In the genomic region with DNA sequence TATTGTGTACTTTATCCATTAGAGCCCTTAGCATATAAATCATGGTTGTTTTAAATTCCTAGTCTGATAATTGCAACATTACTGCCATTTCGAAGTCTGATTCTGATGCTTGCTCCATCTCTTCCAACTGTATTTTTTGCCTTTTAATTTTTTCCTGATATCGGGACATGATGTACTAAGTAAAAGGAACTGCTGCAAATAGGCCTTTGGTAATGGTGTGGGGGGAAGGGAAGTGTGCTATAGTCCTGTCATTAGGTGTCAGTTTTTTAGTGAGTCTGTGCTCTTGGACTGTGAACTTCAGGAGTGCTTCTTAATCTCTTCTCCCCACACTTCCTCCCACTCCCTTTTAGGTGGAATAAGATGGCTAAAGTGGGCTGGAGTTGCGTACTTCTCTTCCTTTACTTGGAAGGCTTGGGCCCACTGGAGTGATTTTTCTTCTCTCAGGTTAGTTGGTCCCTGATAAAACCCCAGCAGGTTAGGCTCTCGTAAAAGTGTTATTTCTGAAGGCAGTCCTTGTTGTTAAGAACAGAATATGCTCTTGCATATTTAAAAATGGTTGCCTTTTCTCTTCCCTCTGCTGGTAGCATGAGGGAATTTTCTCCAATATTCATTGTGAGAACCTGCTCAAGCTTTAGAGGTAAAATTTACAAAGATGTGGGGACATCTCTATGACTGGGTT, we compare ENCODE assay signal across 9 cellular contexts. TPM values are rescaled to one million over a fixed set of nuclear protein-coding genes. Genes with fewer than 3 reads are reported as not detected.
DNase-seq lines count a peak whose midpoint lies in the region; ATAC-seq and TF ChIP-seq lines count a peak whose summit lies in the region.
"Had no signal": no experiment of that assay in that cellular context is flagged by ENCODE, and none has a peak within 500 bp of the region (broad histone marks: within the 10 kb centered on the region; RNA-seq: fewer than 3 reads in every experiment).

No MANE protein-coding gene starts in this region.

- H3K36me3 ChIP-seq in uterus = no peaks in the 10 kb centered on the region

- no peaks in the 10 kb centered on the region for H3K4me1 ChIP-seq in uterus

- peak overlapping the region; percentile 7 for H3K27ac Mint-ChIP-seq in stimulated activated memory B cell treated with anti-CD40 and anti-IgM and Interleukin-4, amounts not matched to agents 10 μg/mL and 1 μg/mL and 100 μg/mL, for 72 hours

- H3K9me3 Mint-ChIP-seq in stimulated activated memory B cell treated with anti-CD40 and anti-IgM and Interleukin-4, amounts not matched to agents 10 μg/mL and 1 μg/mL and 100 μg/mL, for 72 hours = no peaks in the 10 kb centered on the region

- TF ChIP-seq CTCF in fibroblast of the aortic adventitia (IDR thresholded peaks at IDR 0.05; ENCODE audit: insufficient read depth, low read length) = peak; percentile 61
- TF ChIP-seq CTCF in uterus (IDR thresholded peaks at IDR 0.05) = peak in 1 of 4 experiments; percentile 21

- H3K4me3 Mint-ChIP-seq in stimulated activated memory B cell treated with anti-CD40 and anti-IgM and Interleukin-4, amounts not matched to agents 10 μg/mL and 1 μg/mL and 100 μg/mL, for 72 hours = no peak overlapping the region

- no peaks in the 10 kb centered on the region for H3K27me3 Mint-ChIP-seq in stimulated activated memory B cell treated with anti-CD40 and anti-IgM and Interleukin-4, amounts not matched to agents 10 μg/mL and 1 μg/mL and 100 μg/mL, for 72 hours

- no peak for TF ChIP-seq POLR2A in uterus (IDR thresholded peaks at IDR 0.05)

- peaks cover 21% of the 10 kb centered on the region for H3K36me3 Mint-ChIP-seq in stimulated activated memory B cell treated with anti-CD40 and anti-IgM and Interleukin-4, amounts not matched to agents 10 μg/mL and 1 μg/mL and 100 μg/mL, for 72 hours

- ATAC-seq in stimulated activated memory B cell treated with anti-CD40 and anti-IgM and Interleukin-4, amounts not matched to agents 10 μg/mL and 1 μg/mL and 100 μg/mL, for 72 hours = no peak
- ATAC-seq in activated CD4-positive, CD25-positive, alpha-beta regulatory T cell treated with anti-CD3 and anti-CD28 coated beads, Interleukin-2, amount 50 U/mL, for 24 hours = no peak

- DNase-seq in SIG-M5 treated with dmso at 0.1 percent for 504 hours (lab: John Stamatoyannopoulos, UW; ENCODE audit: unreplicated experiment) (peak; percentile 9), SIG-M5 (lab: John Stamatoyannopoulos, UW) (no peak), NCI-H69 (lab: John Stamatoyannopoulos, UW) (peak; percentile 39), fibroblast of the aortic adventitia (ENCODE audit: low read depth) (peak; percentile 51), NCI-H146 treated with DMSO at 0.1 percent for 48 hours (lab: John Stamatoyannopoulos, UW; ENCODE audit: unreplicated experiment) (no peak), uterus (no peak)
- DNase-seq: DND-41 had no signal

- H3K4me3 ChIP-seq in fibroblast of the aortic adventitia (ENCODE audit: low read depth, low read length) (no peak overlapping the region), uterus (no peak overlapping the region)

- no peaks in the 10 kb centered on the region for H3K27me3 ChIP-seq in uterus

- H3K27ac ChIP-seq in uterus = no peak overlapping the region

- H3K9me3 ChIP-seq in uterus = no peaks in the 10 kb centered on the region

- H3K4me1 Mint-ChIP-seq in stimulated activated memory B cell treated with anti-CD40 and anti-IgM and Interleukin-4, amounts not matched to agents 10 μg/mL and 1 μg/mL and 100 μg/mL, for 72 hours = peaks cover 35% of the 10 kb centered on the region

- intact Hi-C loops in uterus (cut with DNase I; ENCODE audit: low total_unique reads) = no loop called here

RNA-seq across cellular contexts. Expression of gene STXBP5, which starts 18.1 kb away (rescaled TPM):
- total RNA-seq in fibroblast of the aortic adventitia (ENCODE audit: low replicate concordance) = 65.2 and 98.9 TPM in 2 replicates
- total RNA-seq in uterus = 10 to 100 TPM; 28.9 to 80.2 (median 36.9) TPM

Comparison
In these comparisons a context has a peak if more than half of its experiments do, and no peak if none do; other contexts are left out.
1. DNase-seq: peak in SIG-M5 treated with dmso at 0.1 percent for 504 hours (single experiment), NCI-H69 (single experiment) and fibroblast of the aortic adventitia (single experiment); none in SIG-M5 (single experiment), NCI-H146 treated with DMSO at 0.1 percent for 48 hours (single experiment) and uterus (0 of 2).